25 cellular contexts compared by ENCODE assay signal in the genomic region with DNA sequence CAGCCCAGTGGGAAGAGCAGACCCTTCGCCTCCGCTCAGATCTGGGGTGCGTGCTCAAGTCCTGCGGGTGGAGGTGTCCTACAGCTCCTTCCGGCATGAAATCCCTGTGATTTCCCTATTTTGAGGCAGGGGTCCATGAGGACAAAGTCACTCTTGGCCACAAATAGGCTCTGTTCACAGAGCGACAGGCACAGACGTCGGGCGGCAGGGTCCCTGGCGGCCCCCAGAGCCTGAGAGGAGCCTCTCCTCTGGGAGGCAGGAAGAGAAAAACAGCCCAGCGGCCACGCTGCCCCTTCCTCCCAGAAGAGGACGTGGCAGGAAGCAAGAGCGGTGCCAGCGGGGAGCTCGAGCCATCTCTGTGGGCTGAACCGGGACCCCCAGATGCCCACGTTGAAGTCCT. TPM values are rescaled to one million over a fixed set of nuclear protein-coding genes. Genes with fewer than 3 reads are reported as not detected.
DNase-seq lines count a peak whose midpoint lies in the region; ATAC-seq and TF ChIP-seq lines count a peak whose summit lies in the region.
"Had no signal": no experiment of that assay in that cellular context is flagged by ENCODE, and none has a peak within 500 bp of the region (broad histone marks: within the 10 kb centered on the region; RNA-seq: fewer than 3 reads in every experiment).

No MANE protein-coding gene starts in this region.

- no peaks in the 10 kb centered on the region for H4K20me1 ChIP-seq in BLaER1
- H4K20me1 ChIP-seq in H9 (ENCODE audit: control insufficient read depth, insufficient read depth, insufficient read length) = no peaks in the 10 kb centered on the region

- H2AFZ ChIP-seq in H9 (ENCODE audit: low read length) (no peak overlapping the region), neuronal stem cell (ENCODE audit: low read length) (no peak overlapping the region)

- DNase-seq in H9 = no peak
- DNase-seq in neuronal stem cell (ENCODE audit: low spot score) = no peak
- DNase-seq in gastrocnemius medialis = no peak
- no peak for DNase-seq in NCI-H345 (lab: John Stamatoyannopoulos, UW)
- DNase-seq in superior temporal gyrus (ENCODE audit: extremely low spot score) = no peak
- no peak for DNase-seq in NOMO-1 treated with dmso at 0.1 percent for 144 hours (lab: John Stamatoyannopoulos, UW; ENCODE audit: unreplicated experiment)
- DNase-seq in coronary artery (ENCODE audit: low spot score) = no peak
- DNase-seq: AML-193; C1 segment of cervical spinal cord; CD4-positive, alpha-beta memory T cell; CD4-positive, CD25-positive, alpha-beta regulatory T cell; CD8-positive, alpha-beta memory T cell; COR-L47; DMS153; DMS53; DMS79; DND-41; EL; GDM1 had no signal

- H3K56ac ChIP-seq in H9 (ENCODE audit: insufficient read length, low read depth, low read length) = no peak overlapping the region

- TF ChIP-seq CTCF in H9 (conservative IDR thresholded peaks at IDR 0.05) (no peak), gastrocnemius medialis (IDR thresholded peaks at IDR 0.05 in 4 of 5, conservative IDR thresholded peaks at IDR 0.05 in 1 of 5) (no peak), coronary artery (IDR thresholded peaks at IDR 0.05) (no peak)

- H3K14ac ChIP-seq in H9 (ENCODE audit: insufficient read depth, low read length) (peak overlapping the region; percentile 70; the same call in 1 of the 2 replicates), neuronal stem cell (ENCODE audit: low read length) (no peak overlapping the region)

- no peak for TF ChIP-seq POLR2A in gastrocnemius medialis (IDR thresholded peaks at IDR 0.05)

- in situ Hi-C loops in gastrocnemius medialis (cut with MboI; ENCODE audit: low sequenced_read_pairs in 4 of 4) = no loop called here

- H3K18ac ChIP-seq in H9 (ENCODE audit: insufficient read length, low read depth, low read length) (no peak overlapping the region), neuronal stem cell (ENCODE audit: low read length) (peak overlapping the region; percentile 61)

- no peak overlapping the region for H2BK120ac ChIP-seq in H9 (ENCODE audit: low read depth, low read length, poor library complexity, severe bottlenecking)
- no peak overlapping the region for H2BK120ac ChIP-seq in neuronal stem cell (ENCODE audit: low read depth, low read length)

- no peak overlapping the region for H3T11ph ChIP-seq in H9 (ENCODE audit: low read length)

- H3K27me3 ChIP-seq in BLaER1 (no peaks in the 10 kb centered on the region), H9 (ENCODE audit: insufficient read depth, low read length) (no peaks in the 10 kb centered on the region), neuronal stem cell (ENCODE audit: control insufficient read depth in 3 of 3, insufficient read depth in 3 of 3, low read depth in 1 of 3, low read length in 3 of 3) (peaks cover 0 to 29% (median 0%) of the 10 kb centered on the region in 3 experiments), gastrocnemius medialis (no peaks in the 10 kb centered on the region)

- no peak overlapping the region for H2AK5ac ChIP-seq in H9 (ENCODE audit: insufficient read length, low read length)
- H2AK5ac ChIP-seq in neuronal stem cell (ENCODE audit: low read depth, low read length) = peak overlapping the region; percentile 42

- H4K5ac ChIP-seq in H9 (ENCODE audit: insufficient read length, low read depth, low read length) = no peak overlapping the region

- H3K4me1 Mint-ChIP-seq in H9 = peaks cover 3 to 16% of the 10 kb centered on the region in 2 experiments

- no peak overlapping the region for H4K91ac ChIP-seq in H9 (ENCODE audit: insufficient read length, low read depth, low read length)
- H4K91ac ChIP-seq in neuronal stem cell (ENCODE audit: low read depth, low read length, poor library complexity) = no peak overlapping the region

- H3K27ac Mint-ChIP-seq in H9 = peak overlapping the region in 1 of 3 experiments; percentile 22; a peak in 1 of 7 replicates
- H3K27ac Mint-ChIP-seq: B cell; CD4-positive, alpha-beta memory T cell; CD8-positive, alpha-beta memory T cell had no signal

- no peaks in the 10 kb centered on the region; a peak in 1 of 7 replicates for H3K36me3 Mint-ChIP-seq in H9 (ENCODE audit: insufficient read depth in 1 of 3, low read depth in 3 of 3)
- H3K36me3 Mint-ChIP-seq: CD14-positive monocyte; CD4-positive, alpha-beta memory T cell; CD4-positive, CD25-positive, alpha-beta regulatory T cell; CD8-positive, alpha-beta memory T cell had no signal

- no peaks in the 10 kb centered on the region for H3K36me3 ChIP-seq in BLaER1
- no peaks in the 10 kb centered on the region for H3K36me3 ChIP-seq in neuronal stem cell (replicated peaks in 1 of 2; ENCODE audit: control insufficient read depth in 2 of 2, insufficient read depth in 2 of 2, low read length in 2 of 2)
- peaks cover 0 to 8% of the 10 kb centered on the region in 2 donors for H3K36me3 ChIP-seq in gastrocnemius medialis

- no CpG with 5 or more reads among the region's 18 CpGs for WGBS in H9 (ENCODE audit: extremely low coverage, insufficient read length, low lambda C conversion rate)
- WGBS in neuronal stem cell (ENCODE audit: extremely low coverage in 2 of 2, insufficient read length in 2 of 2, insufficient replicate concordance in 1 of 2), 2 donors = no CpG with 5 or more reads among the region's 18 CpGs

- no peak overlapping the region for H3K23ac ChIP-seq in H9 (ENCODE audit: insufficient read length, low read depth, low read length)
- H3K23ac ChIP-seq in neuronal stem cell (ENCODE audit: low read depth, low read length, poor library complexity) = peak overlapping the region; percentile 12

- H2BK5ac ChIP-seq in H9 (ENCODE audit: insufficient read length, low read length) (no peak overlapping the region), neuronal stem cell (ENCODE audit: low read length) (no peak overlapping the region)

- H3K27me3 Mint-ChIP-seq in H9 (ENCODE audit: low read depth) = no peaks in the 10 kb centered on the region; the same call in 1 of the 2 replicates
- H3K27me3 Mint-ChIP-seq: B cell; CD4-positive, alpha-beta memory T cell had no signal

- H4K8ac ChIP-seq in H9 (replicated peaks; ENCODE audit: insufficient read length, low read depth, low read length) (no peak overlapping the region), neuronal stem cell (ENCODE audit: low read depth, low read length) (no peak overlapping the region)

- H2BK12ac ChIP-seq in H9 (ENCODE audit: insufficient read length, low read depth, low read length) = no peak overlapping the region
- H2BK12ac ChIP-seq in neuronal stem cell (ENCODE audit: low read length) = no peak overlapping the region

- H3K4me2 ChIP-seq in BLaER1 = peak overlapping the region; percentile 74
- H3K4me2 ChIP-seq in H9 (ENCODE audit: insufficient read depth, insufficient read length, low read length) = no peak overlapping the region
- no peak overlapping the region for H3K4me2 ChIP-seq in neuronal stem cell (ENCODE audit: insufficient read depth, low read length, poor library complexity, severe bottlenecking)
- H3K4me2 ChIP-seq: A549 had no signal

- no peak overlapping the region for H2BK20ac ChIP-seq in H9 (ENCODE audit: low read depth, low read length, poor library complexity, severe bottlenecking)

- H3K9me3 Mint-ChIP-seq in H9 = peaks cover 0 to 5% of the 10 kb centered on the region in 2 experiments; a peak in 3 of 5 replicates
- H3K9me3 Mint-ChIP-seq: CD4-positive, alpha-beta memory T cell; CD8-positive, alpha-beta memory T cell had no signal

- no peaks in the 10 kb centered on the region for H3K79me2 ChIP-seq in H9 (ENCODE audit: insufficient read depth, low read length)

- H3K4me1 ChIP-seq in BLaER1 (peaks cover 97% of the 10 kb centered on the region), H9 (ENCODE audit: insufficient read depth, low read length) (no peaks in the 10 kb centered on the region), neuronal stem cell (ENCODE audit: control insufficient read depth in 2 of 2, insufficient read depth in 1 of 2, low read depth in 1 of 2, low read length in 2 of 2) (peaks cover 0 to 8% of the 10 kb centered on the region in 2 donors), gastrocnemius medialis (peaks cover 91 to 93% of the 10 kb centered on the region in 2 donors)
- H3K4me1 ChIP-seq: A549 had no signal

- H3K27ac ChIP-seq in BLaER1 (no peak overlapping the region), H9 (ENCODE audit: insufficient read length, low read depth, low read length) (no peak overlapping the region), neuronal stem cell (replicated peaks; ENCODE audit: low read length) (no peak overlapping the region), gastrocnemius medialis (peak overlapping the region; percentile 93 to 100 (median 98)), coronary artery (no peak overlapping the region)
- H3K27ac ChIP-seq: 22Rv1, A549 had no signal

- no peak overlapping the region for H3K4me3 ChIP-seq in BLaER1
- no peak overlapping the region for H3K4me3 ChIP-seq in neuronal stem cell (ENCODE audit: low read length in 2 of 2)
- H3K4me3 ChIP-seq in gastrocnemius medialis = no peak overlapping the region
- no peak overlapping the region for H3K4me3 ChIP-seq in coronary artery
- H3K4me3 ChIP-seq: A549, GM12878 had no signal

- ATAC-seq in gastrocnemius medialis = no peak
- ATAC-seq: A549, GM12878 had no signal

- no peak overlapping the region for H3K4me3 Mint-ChIP-seq in H9
- H3K4me3 Mint-ChIP-seq: B cell; CD14-positive monocyte; CD4-positive, alpha-beta memory T cell; CD4-positive, CD25-positive, alpha-beta regulatory T cell; CD8-positive, alpha-beta memory T cell had no signal

- H3K23me2 ChIP-seq in H9 (ENCODE audit: insufficient read length, low read depth, low read length, poor library complexity, severe bottlenecking) = no peaks in the 10 kb centered on the region

- no peaks in the 10 kb centered on the region for H3K79me1 ChIP-seq in H9 (ENCODE audit: insufficient read depth, low read depth, low read length, poor library complexity, severe bottlenecking)
- no peaks in the 10 kb centered on the region for H3K79me1 ChIP-seq in neuronal stem cell (ENCODE audit: low read depth, low read length)

- H2BK15ac ChIP-seq in H9 (ENCODE audit: low read depth, low read length) (no peak overlapping the region), neuronal stem cell (ENCODE audit: low read length) (no peak overlapping the region)

- H3K4ac ChIP-seq in H9 (ENCODE audit: low read depth, low read length) = no peak overlapping the region
- H3K4ac ChIP-seq in neuronal stem cell (ENCODE audit: low read length) = no peak overlapping the region

- intact Hi-C loops in gastrocnemius medialis (cut with DNase I; ENCODE audit: low total_unique reads) = no loop called here

- H3K9me3 ChIP-seq in BLaER1 (no peaks in the 10 kb centered on the region), H9 (ENCODE audit: control insufficient read depth, low read depth, low read length) (no peaks in the 10 kb centered on the region), neuronal stem cell (replicated peaks in 1 of 2; ENCODE audit: control insufficient read depth in 2 of 2, insufficient read depth in 1 of 2, low read depth in 1 of 2, low read length in 2 of 2) (no peaks in the 10 kb centered on the region), gastrocnemius medialis (no peaks in the 10 kb centered on the region)
- H3K9me3 ChIP-seq: A549 had no signal

- no peak overlapping the region for H3K9ac ChIP-seq in BLaER1
- no peak overlapping the region for H3K9ac ChIP-seq in H9 (ENCODE audit: extremely low read depth, insufficient read length, low read length)
- no peak overlapping the region for H3K9ac ChIP-seq in neuronal stem cell (ENCODE audit: low read depth, low read length, poor library complexity)

RNA-seq across cellular contexts. Expression of a gene that starts 38.7 kb away (rescaled TPM):
- total RNA-seq in H9 (2021) = 0.90 and 1.0 TPM in 2 replicates
- 0.78 TPM for polyA plus RNA-seq in neuronal stem cell (2013, experiment 1 of 2)
- polyA plus RNA-seq in neuronal stem cell (2013, experiment 2 of 2) = 0.93 TPM
- 100 to 1,000 TPM; 177 to 281 (median 244) TPM for total RNA-seq in gastrocnemius medialis
- polyA plus RNA-seq: CD14-positive monocyte had no signal

Comparison
In these comparisons a context has a peak if more than half of its experiments do, and no peak if none do; other contexts are left out.
1. H3K27ac ChIP-seq: peak in gastrocnemius medialis (4 of 4); none in BLaER1 (single experiment), H9 (single experiment), neuronal stem cell (single experiment) and coronary artery (0 of 2).
2. RNA of a gene that starts 38.7 kb away (total RNA-seq): 177 to 281 TPM in gastrocnemius medialis; 0.90 to 1.0 TPM in H9; every median in the first group is over 10 times any median in the second.